Comparison of ENCODE assay signal across 15 cellular contexts in genomic region chr7:44110724-44111635, GRCh38. TPM values are rescaled to one million over a fixed set of nuclear protein-coding genes. Genes with fewer than 3 reads are reported as not detected.
DNase-seq lines count a peak whose midpoint lies in the region; ATAC-seq lines count a peak whose summit lies in the region.
"Had no signal": no experiment of that assay in that cellular context is flagged by ENCODE, and none has a peak within 500 bp of the region (broad histone marks: within the 10 kb centered on the region; RNA-seq: fewer than 3 reads in every experiment).

No MANE protein-coding gene starts in this region.

- no peak overlapping the region for H3K27ac Mint-ChIP-seq in activated naive CD4-positive, alpha-beta T cell treated with anti-CD3 and anti-CD28 coated beads, Interleukin-2, amount 50 U/mL, for 72 hours
- H3K27ac Mint-ChIP-seq: CD4-positive, alpha-beta memory T cell had no signal

- DNase-seq in cardiac septum (ENCODE audit: low spot score) (peak; percentile 64), left ventricle myocardium superior (no peak), NCI-H1694 (lab: John Stamatoyannopoulos, UW) (peak; percentile 78), epidermal melanocyte (ENCODE audit: insufficient read length, low spot score) (peak; percentile 12), NCI-H82 (lab: John Stamatoyannopoulos, UW) (no peak), H4 (ENCODE audit: low spot score) (no peak)
- DNase-seq in activated naive CD4-positive, alpha-beta T cell treated with anti-CD3 and anti-CD28 coated beads, Interleukin-2, amount 50 U/mL, for 72 hours (ENCODE audit: low spot score in 2 of 2) = no peak
- DNase-seq: BE2C; CD4-positive, alpha-beta memory T cell; EL; IMR-90; MV-4-11; NCI-H1436 treated with DMSO at 0.1 percent for 48 hours; NCI-H526 treated with DMSO at 0.1 percent for 48 hours; PC-9 had no signal

- intact Hi-C loops in cardiac septum (cut with DNase I) (no loop called here), left ventricle myocardium superior (cut with micrococcal nuclease) (no loop called here)

- H3K36me3 Mint-ChIP-seq in activated naive CD4-positive, alpha-beta T cell treated with anti-CD3 and anti-CD28 coated beads, Interleukin-2, amount 50 U/mL, for 72 hours = peaks cover 0 to 6% of the 10 kb centered on the region in 2 donors

- ATAC-seq in left ventricle myocardium superior = no peak
- ATAC-seq in activated naive CD4-positive, alpha-beta T cell treated with anti-CD3 and anti-CD28 coated beads, Interleukin-2, amount 50 U/mL, for 72 hours = no peak

- no peaks in the 10 kb centered on the region for H3K9me3 Mint-ChIP-seq in activated naive CD4-positive, alpha-beta T cell treated with anti-CD3 and anti-CD28 coated beads, Interleukin-2, amount 50 U/mL, for 72 hours
- H3K9me3 Mint-ChIP-seq: CD4-positive, alpha-beta memory T cell had no signal

RNA-seq across cellular contexts. Expression of gene AEBP1, which starts 6.8 kb away (rescaled TPM):
- total RNA-seq in cardiac septum (93.1 TPM), left ventricle myocardium superior (18.4 TPM)
- 0.06 TPM in 1 of 2 replicates, not detected in the other for total RNA-seq in H4 (2014; rRNA removed; shearing (Covaris generic))
- 10 to 100 TPM; 14.6 to 26.9 TPM for total RNA-seq in activated naive CD4-positive, alpha-beta T cell treated with anti-CD3 and anti-CD28 coated beads, Interleukin-2, amount 50 U/mL, for 72 hours

RNA-seq across cellular contexts. Expression of gene POLD2, which starts 12.4 kb away (rescaled TPM):
- total RNA-seq in cardiac septum = 88.1 TPM
- total RNA-seq in left ventricle myocardium superior = 92.9 TPM
- total RNA-seq in H4 (2014; rRNA removed; shearing (Covaris generic)) = 185 and 198 TPM in 2 replicates
- 100 to 1,000 TPM; 129 to 212 TPM for total RNA-seq in activated naive CD4-positive, alpha-beta T cell treated with anti-CD3 and anti-CD28 coated beads, Interleukin-2, amount 50 U/mL, for 72 hours

RNA-seq across cellular contexts. Expression of gene POLM, which starts 28.6 kb away (rescaled TPM):
- total RNA-seq in cardiac septum = 13.9 TPM
- total RNA-seq in left ventricle myocardium superior = 17.6 TPM
- 7.4 and 7.7 TPM in 2 replicates for total RNA-seq in H4 (2014; rRNA removed; shearing (Covaris generic))
- 10 to 100 TPM; 35.7 to 37.2 TPM for total RNA-seq in activated naive CD4-positive, alpha-beta T cell treated with anti-CD3 and anti-CD28 coated beads, Interleukin-2, amount 50 U/mL, for 72 hours

RNA-seq across cellular contexts. Expression of gene MYL7, which starts 30.2 kb away (rescaled TPM):
- total RNA-seq in cardiac septum = 2,493 TPM
- 2,865 TPM for total RNA-seq in left ventricle myocardium superior
- not detected in 2 replicates for total RNA-seq in H4 (2014; rRNA removed; shearing (Covaris generic))
- not detected for total RNA-seq in activated naive CD4-positive, alpha-beta T cell treated with anti-CD3 and anti-CD28 coated beads, Interleukin-2, amount 50 U/mL, for 72 hours
- total RNA-seq: CD4-positive, alpha-beta memory T cell; IMR-90; PC-9 had no signal

RNA-seq across cellular contexts. Expression of gene PGAM2, which starts 45.6 kb away (rescaled TPM):
- total RNA-seq in cardiac septum (322 TPM), left ventricle myocardium superior (967 TPM)
- total RNA-seq in H4 (2014; rRNA removed; shearing (Covaris generic)) = not detected in 2 replicates
- 1 to 10 TPM in 1 of 2 donors, under 1 TPM in 1; 0.64 to 1.0 TPM for total RNA-seq in activated naive CD4-positive, alpha-beta T cell treated with anti-CD3 and anti-CD28 coated beads, Interleukin-2, amount 50 U/mL, for 72 hours
- total RNA-seq: IMR-90 had no signal

Comparison
In these comparisons a context has a peak if more than half of its experiments do, and no peak if none do; other contexts are left out.
1. DNase-seq: peak in cardiac septum (single experiment), NCI-H1694 (single experiment) and epidermal melanocyte (single experiment); none in left ventricle myocardium superior (single experiment), NCI-H82 (single experiment), H4 (single experiment) and activated naive CD4-positive, alpha-beta T cell treated with anti-CD3 and anti-CD28 coated beads, Interleukin-2, amount 50 U/mL, for 72 hours (0 of 2).
2. RNA of gene AEBP1, which starts 6.8 kb away (total RNA-seq): 93.1 TPM in cardiac septum (single experiment), 14.6 to 26.9 TPM in activated naive CD4-positive, alpha-beta T cell treated with anti-CD3 and anti-CD28 coated beads, Interleukin-2, amount 50 U/mL, for 72 hours and 18.4 TPM in left ventricle myocardium superior (single experiment); 0.06 TPM in H4; every median in the first group is over 10 times any median in the second.